ENCODE assay signal across 8 cellular contexts in the genomic region with DNA sequence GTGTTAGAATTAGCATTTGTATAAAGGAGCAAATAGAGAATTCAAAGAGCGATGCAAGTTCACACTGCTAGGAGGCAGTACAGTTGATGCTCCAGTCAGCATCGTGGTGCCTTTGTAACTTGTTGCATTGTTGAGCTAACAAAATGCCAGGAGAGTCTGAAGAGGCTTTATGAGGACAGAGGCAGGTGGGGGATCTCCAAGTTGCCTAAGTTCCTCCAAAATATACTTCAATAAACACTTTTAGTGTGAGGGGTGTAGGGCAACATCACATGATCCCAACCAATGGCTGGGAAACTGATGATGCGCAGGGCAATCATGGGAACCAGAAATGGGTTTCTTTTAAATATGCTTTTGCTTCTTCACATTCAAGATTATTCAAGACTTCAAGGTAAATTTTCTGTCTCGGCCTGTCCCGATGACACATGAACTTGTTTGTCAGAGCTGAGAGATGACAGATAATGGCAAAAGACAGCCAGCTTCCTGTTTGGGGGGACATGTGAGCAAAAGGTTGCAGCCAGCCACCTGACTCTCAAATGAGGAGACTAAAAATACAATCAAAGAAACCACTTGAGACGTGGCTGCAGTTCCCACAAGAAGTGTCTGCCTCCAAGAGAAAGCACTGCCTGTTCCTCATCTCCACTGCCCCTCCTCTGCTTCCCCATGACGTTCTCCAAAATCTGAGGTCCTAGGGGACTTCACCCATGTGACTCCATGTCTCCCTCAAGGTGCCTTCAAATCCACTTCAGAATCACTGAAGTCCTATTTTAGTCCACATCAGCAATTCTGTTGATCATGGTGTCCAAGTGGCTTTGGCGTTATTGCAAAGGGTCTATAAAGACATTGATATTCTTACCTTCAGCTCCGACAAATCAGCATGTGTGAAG. TPM values are rescaled to one million over a fixed set of nuclear protein-coding genes. Genes with fewer than 3 reads are reported as not detected.
DNase-seq lines count a peak whose midpoint lies in the region; ATAC-seq and TF ChIP-seq lines count a peak whose summit lies in the region.

No MANE protein-coding gene starts in this region.

- H3K4me1 Mint-ChIP-seq in activated naive CD8-positive, alpha-beta T cell treated with anti-CD3 and anti-CD28 coated beads, Interleukin-2, amount 50 U/mL, for 24 hours = peaks cover 77% of the 10 kb centered on the region

- H3K36me3 ChIP-seq in smooth muscle cell (ENCODE audit: low read depth) = no peaks in the 10 kb centered on the region

- peaks cover 37% of the 10 kb centered on the region for H3K36me3 Mint-ChIP-seq in activated naive CD8-positive, alpha-beta T cell treated with anti-CD3 and anti-CD28 coated beads, Interleukin-2, amount 50 U/mL, for 24 hours (ENCODE audit: low read depth)

- H4K20me1 ChIP-seq in smooth muscle cell (ENCODE audit: low read depth) = no peaks in the 10 kb centered on the region

- H3F3A ChIP-seq in smooth muscle cell (ENCODE audit: low read depth) = no peaks in the 10 kb centered on the region

- TF ChIP-seq CTCF in GM13977 (IDR thresholded peaks at IDR 0.05; ENCODE audit: extremely low read depth, insufficient read depth, missing control alignments) (peak; percentile 34), smooth muscle cell (IDR thresholded peaks at IDR 0.05; ENCODE audit: borderline replicate concordance, insufficient read depth, poor library complexity, severe bottlenecking) (no peak)

- no peaks in the 10 kb centered on the region for H3K9me3 Mint-ChIP-seq in activated naive CD8-positive, alpha-beta T cell treated with anti-CD3 and anti-CD28 coated beads, Interleukin-2, amount 50 U/mL, for 24 hours

- H3K4me1 ChIP-seq in smooth muscle cell (ENCODE audit: low read depth) = peaks cover 17% of the 10 kb centered on the region

- WGBS in smooth muscle cell (ENCODE audit: low lambda C conversion rate) = 90% methylated on average over 9 of the region's 9 CpGs

- in situ Hi-C loops in GM13977 (cut with MboI; ENCODE audit: low pct_unique_long_range_greater_than_20kb, low sequenced_read_pairs, unreplicated experiment) = no loop called here
- in situ Hi-C loops in SK-MEL-5 (cut with HindIII; ENCODE audit: low pct_unique_long_range_greater_than_20kb, low sequenced_read_pairs) = no loop called here

- H3K27ac Mint-ChIP-seq in activated naive CD8-positive, alpha-beta T cell treated with anti-CD3 and anti-CD28 coated beads, Interleukin-2, amount 50 U/mL, for 24 hours = peak overlapping the region; percentile 71

- no peak overlapping the region for H2AFZ ChIP-seq in smooth muscle cell (ENCODE audit: low read depth)

- H3K4me3 ChIP-seq in smooth muscle cell = no peak overlapping the region

- no peaks in the 10 kb centered on the region for H3K27me3 ChIP-seq in smooth muscle cell (ENCODE audit: low read depth)

- no peaks in the 10 kb centered on the region for H3K9me3 ChIP-seq in smooth muscle cell (replicated peaks; ENCODE audit: low read depth)

- ATAC-seq in HG02759 (IDR thresholded peaks at IDR 0.05; ENCODE audit: unreplicated experiment) = peak; percentile 70
- ATAC-seq in activated naive CD8-positive, alpha-beta T cell treated with anti-CD3 and anti-CD28 coated beads, Interleukin-2, amount 50 U/mL, for 24 hours = peak; percentile 77

- no peaks in the 10 kb centered on the region for H3K79me2 ChIP-seq in smooth muscle cell (ENCODE audit: low read depth)

- H3K4me3 Mint-ChIP-seq in activated naive CD8-positive, alpha-beta T cell treated with anti-CD3 and anti-CD28 coated beads, Interleukin-2, amount 50 U/mL, for 24 hours = peak overlapping the region; percentile 34

- DNase-seq in GM13977 (ENCODE audit: low spot score) = peak; percentile 63
- peak; percentile 88 for DNase-seq in SK-MEL-5 (ENCODE audit: low read depth, low spot score)
- peak; percentile 34 for DNase-seq in activated naive CD8-positive, alpha-beta T cell treated with anti-CD3 and anti-CD28 coated beads, Interleukin-2, amount 50 U/mL, for 24 hours
- DNase-seq in stimulated activated CD8-positive, alpha-beta memory T cell treated with anti-CD3 and anti-CD28 coated beads, Interleukin-2, amount 100 ng/mL, for 1 hour (ENCODE audit: low read depth in 2 of 2) = peak; percentile 37 to 39
- DNase-seq in nucleus accumbens (lab: John Stamatoyannopoulos, UW) = no peak
- no peak for DNase-seq in SW 1271 (lab: John Stamatoyannopoulos, UW)
- DNase-seq in smooth muscle cell (lab: John Stamatoyannopoulos, UW; ENCODE audit: unreplicated experiment) = no peak

- no peaks in the 10 kb centered on the region for H3K27me3 Mint-ChIP-seq in activated naive CD8-positive, alpha-beta T cell treated with anti-CD3 and anti-CD28 coated beads, Interleukin-2, amount 50 U/mL, for 24 hours

- no peak overlapping the region for H3K27ac ChIP-seq in smooth muscle cell (ENCODE audit: low read depth)

- no peak overlapping the region for H3K4me2 ChIP-seq in smooth muscle cell

- H3K9ac ChIP-seq in smooth muscle cell (ENCODE audit: low read depth) = no peak overlapping the region

RNA-seq across cellular contexts. Expression of gene KLHL6, which starts 39.3 kb away (rescaled TPM):
- 0.11 and 0.13 TPM in 2 replicates for total RNA-seq in SK-MEL-5 (2014; rRNA removed; shearing (Covaris generic))
- 0.03 and 0.05 TPM in 2 replicates for polyA plus RNA-seq in SK-MEL-5 (2015; cell fraction: cytosol; rRNA removed)
- polyA plus RNA-seq in SK-MEL-5 (2015; cell fraction: nucleus; rRNA removed) = 0.59 and 2.2 TPM in 2 replicates
- total RNA-seq in smooth muscle cell = 0.22 and 0.40 TPM in 2 replicates
- not detected in 2 replicates for polyA plus RNA-seq in smooth muscle cell

Comparison
In these comparisons a context has a peak if more than half of its experiments do, and no peak if none do; other contexts are left out.
1. DNase-seq: peak in GM13977 (single experiment), SK-MEL-5 (single experiment), activated naive CD8-positive, alpha-beta T cell treated with anti-CD3 and anti-CD28 coated beads, Interleukin-2, amount 50 U/mL, for 24 hours (single experiment) and stimulated activated CD8-positive, alpha-beta memory T cell treated with anti-CD3 and anti-CD28 coated beads, Interleukin-2, amount 100 ng/mL, for 1 hour (2 of 2); none in nucleus accumbens (0 of 56), SW 1271 (0 of 2) and smooth muscle cell (single experiment).